In the genomic region with DNA sequence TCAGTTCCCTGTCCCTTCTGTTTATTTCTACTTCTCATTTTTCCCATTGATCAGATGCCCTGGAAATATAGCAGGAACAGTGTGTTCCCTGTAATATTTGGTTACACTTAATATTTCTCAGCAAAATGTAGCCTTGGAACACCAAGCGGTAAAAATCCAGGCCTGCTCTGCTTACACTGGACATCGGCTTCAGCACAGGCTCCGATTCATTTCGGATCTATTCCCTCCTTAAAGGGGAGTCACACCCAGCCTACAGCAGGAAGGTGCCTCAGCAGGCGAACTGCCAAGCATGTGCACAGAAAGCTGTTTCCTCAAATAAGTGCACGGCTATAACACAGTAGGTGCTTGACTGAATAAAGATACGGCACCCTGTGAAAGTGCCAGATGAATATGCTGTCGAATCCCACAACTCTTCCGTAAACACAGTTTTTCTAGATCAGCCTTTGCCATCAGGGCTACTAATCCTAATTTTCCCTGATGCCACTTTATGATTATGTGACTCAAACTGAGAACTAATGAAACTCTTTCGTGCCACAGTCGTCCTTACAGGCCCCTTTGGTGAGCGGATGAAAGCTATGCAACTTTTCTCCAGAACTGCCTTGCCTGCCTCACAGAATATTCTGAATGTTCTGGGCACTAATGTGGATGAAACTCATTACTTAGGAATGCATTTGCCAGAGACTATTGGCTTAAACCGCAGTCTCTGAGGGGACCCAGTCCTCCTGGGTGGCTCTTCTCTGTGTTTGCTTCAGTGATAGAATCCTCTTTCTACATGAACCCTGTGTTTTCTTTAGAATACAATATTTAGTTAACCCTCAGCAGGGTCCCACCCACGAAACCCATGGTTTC, we compare ENCODE assay signal across 12 cellular contexts.
A peak's percentile ranks its signal among the peaks of the same experiment; 100 is the strongest.
DNase-seq lines count a peak whose midpoint lies in the region; ATAC-seq, FAIRE-seq and TF ChIP-seq lines count a peak whose summit lies in the region.
"Had no signal": no experiment of that assay in that cellular context is flagged by ENCODE, and none has a peak within 500 bp of the region (broad histone marks: within the 10 kb centered on the region; RNA-seq: fewer than 3 reads in every experiment).

No MANE protein-coding gene starts in this region.

- H4K20me1 ChIP-seq in smooth muscle cell (ENCODE audit: low read depth), result no peaks in the 10 kb centered on the region

- no peak for TF ChIP-seq POLR2A in H54 (IDR thresholded peaks at IDR 0.05; ENCODE audit: low read depth, low read length)

- H3K4me2 ChIP-seq in smooth muscle cell, result peak overlapping the region; percentile 69

- H3K36me3 ChIP-seq in adipocyte (ENCODE audit: control insufficient read depth, insufficient read depth, low read length, severe bottlenecking), result no peaks in the 10 kb centered on the region
- no peaks in the 10 kb centered on the region for H3K36me3 ChIP-seq in right atrium auricular region
- no peaks in the 10 kb centered on the region for H3K36me3 ChIP-seq in smooth muscle cell (ENCODE audit: low read depth)
- H3K36me3 ChIP-seq: neutrophil had no signal

- H3K9me3 ChIP-seq in adipocyte (ENCODE audit: control insufficient read depth, low read length), result no peaks in the 10 kb centered on the region
- H3K9me3 ChIP-seq in right atrium auricular region, result no peaks in the 10 kb centered on the region
- H3K9me3 ChIP-seq in smooth muscle cell (replicated peaks; ENCODE audit: low read depth), result no peaks in the 10 kb centered on the region
- H3K9me3 ChIP-seq: neutrophil had no signal

- no peak for FAIRE-seq in H54 (lab: Jason Lieb, UNC)
- no peak for FAIRE-seq in frontal cortex (lab: Jason Lieb, UNC)
- FAIRE-seq: G401.6 had no signal

- peak overlapping the region; percentile 85 for H3K9ac ChIP-seq in adipocyte (ENCODE audit: low read length)
- H3K9ac ChIP-seq in smooth muscle cell (ENCODE audit: low read depth), result peak overlapping the region; percentile 79

- no peak for ATAC-seq in HG02973 (IDR thresholded peaks at IDR 0.05; ENCODE audit: unreplicated experiment)
- ATAC-seq: activated T-cell treated with anti-CD3 and anti-CD28 coated beads, Interleukin-2, amount 50 U/mL, for 4 hours had no signal

- H3K4me3 ChIP-seq in adipocyte (ENCODE audit: low read length) (peak overlapping the region; percentile 20), right atrium auricular region (no peak overlapping the region), smooth muscle cell (no peak overlapping the region)

- H3K27me3 ChIP-seq in adipocyte (replicated peaks; ENCODE audit: control insufficient read depth, insufficient read depth, low read length) (no peaks in the 10 kb centered on the region), right atrium auricular region (no peaks in the 10 kb centered on the region), smooth muscle cell (ENCODE audit: low read depth) (no peaks in the 10 kb centered on the region)
- H3K27me3 ChIP-seq: neutrophil had no signal

- 36% methylated on average over 14 of the region's 14 CpGs for WGBS in smooth muscle cell (ENCODE audit: low lambda C conversion rate)

- H3F3A ChIP-seq in smooth muscle cell (ENCODE audit: low read depth), result peaks cover 16% of the 10 kb centered on the region

- TF ChIP-seq CTCF in right atrium auricular region (IDR thresholded peaks at IDR 0.05) (no peak), smooth muscle cell (IDR thresholded peaks at IDR 0.05; ENCODE audit: borderline replicate concordance, insufficient read depth, poor library complexity, severe bottlenecking) (no peak)

- peak; percentile 51 for DNase-seq in H54 (ENCODE audit: insufficient read length, low spot score)
- DNase-seq in adipocyte (ENCODE audit: low read depth), result peak; percentile 87
- DNase-seq in right atrium auricular region (ENCODE audit: low spot score), result no peak
- DNase-seq in smooth muscle cell (lab: John Stamatoyannopoulos, UW; ENCODE audit: unreplicated experiment), result no peak
- no peak for DNase-seq in DMS53 (lab: John Stamatoyannopoulos, UW)
- no peak for DNase-seq in posterior vena cava (ENCODE audit: low spot score)
- DNase-seq in frontal cortex (ENCODE audit: low spot score in 2 of 2), result no peak
- DNase-seq: activated T-cell treated with anti-CD3 and anti-CD28 coated beads, Interleukin-2, amount 50 U/mL, for 4 hours; NCI-H1436 had no signal

- peaks cover 31% of the 10 kb centered on the region for H3K4me1 ChIP-seq in adipocyte (ENCODE audit: control insufficient read depth, insufficient read depth, low read length)
- H3K4me1 ChIP-seq in right atrium auricular region, result peaks cover 0 to 15% of the 10 kb centered on the region in 2 donors
- peaks cover 17% of the 10 kb centered on the region for H3K4me1 ChIP-seq in smooth muscle cell (ENCODE audit: low read depth)

- H2AFZ ChIP-seq in smooth muscle cell (ENCODE audit: low read depth), result peak overlapping the region; percentile 72

- peak overlapping the region; percentile 37 to 68 for H3K27ac ChIP-seq in right atrium auricular region
- peak overlapping the region; percentile 95 for H3K27ac ChIP-seq in smooth muscle cell (ENCODE audit: low read depth)
- H3K27ac ChIP-seq: neutrophil had no signal

- no peaks in the 10 kb centered on the region for H3K79me2 ChIP-seq in smooth muscle cell (ENCODE audit: low read depth)

- intact Hi-C loops in posterior vena cava (cut with DNase I), result no loop called here

Comparison
In these comparisons a context has a peak if more than half of its experiments do, and no peak if none do; other contexts are left out.
1. DNase-seq: peak in H54 (single experiment) and adipocyte (single experiment); none in right atrium auricular region (single experiment), smooth muscle cell (single experiment), DMS53 (single experiment), posterior vena cava (single experiment) and frontal cortex (0 of 2).